ENCODE assay signal across 13 cellular contexts in the genomic region with DNA sequence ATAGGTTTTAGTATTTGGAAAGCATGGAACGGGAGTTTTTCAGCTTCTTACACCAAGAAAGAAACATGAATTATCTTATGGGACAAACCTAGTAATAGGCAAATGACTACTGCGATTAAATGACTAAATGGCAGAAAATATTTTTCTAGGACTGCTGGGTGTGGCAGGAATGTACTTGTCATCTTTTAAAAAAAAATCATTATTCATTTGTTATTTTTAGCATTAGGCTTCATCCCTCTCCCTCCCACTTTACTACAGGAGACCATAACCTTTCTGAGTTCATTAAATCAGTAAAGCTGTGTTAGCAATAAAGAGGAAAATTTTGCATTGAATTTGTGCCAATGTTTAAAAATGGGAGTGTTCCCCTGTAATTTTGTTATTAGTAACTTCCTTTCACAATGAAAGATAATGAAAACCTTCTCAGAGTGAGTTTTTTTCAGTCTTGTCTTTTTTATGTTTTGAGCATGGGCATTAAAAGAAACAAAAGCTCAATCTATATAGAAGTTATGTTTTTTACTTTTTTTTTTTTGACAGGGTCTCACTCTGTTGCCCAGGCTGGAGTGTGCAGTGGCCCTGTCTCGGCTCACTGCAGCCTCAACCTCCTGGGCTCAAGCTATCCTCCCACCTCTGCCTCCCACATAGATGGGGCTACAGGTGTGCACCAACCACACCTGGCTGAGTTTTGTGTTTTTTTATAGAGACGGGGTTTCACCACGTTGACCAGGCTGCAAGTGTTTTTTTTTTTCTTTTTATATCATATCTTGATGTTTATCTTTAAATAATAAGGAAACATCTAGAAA.
DNase-seq lines count a peak whose midpoint lies in the region; ATAC-seq and TF ChIP-seq lines count a peak whose summit lies in the region.
"Had no signal": no experiment of that assay in that cellular context is flagged by ENCODE, and none has a peak within 500 bp of the region (broad histone marks: within the 10 kb centered on the region; RNA-seq: fewer than 3 reads in every experiment).

No MANE protein-coding gene starts in this region.

- H3K9me3 ChIP-seq in ascending aorta, result no peaks in the 10 kb centered on the region
- H3K9me3 ChIP-seq: BLaER1 had no signal

- H3K4me3 Mint-ChIP-seq in activated naive CD4-positive, alpha-beta T cell treated with anti-CD3 and anti-CD28 coated beads, Interleukin-2, amount 50 U/mL, for 24 hours, result peak overlapping the region; percentile 55
- H3K4me3 Mint-ChIP-seq in activated naive CD4-positive, alpha-beta T cell treated with anti-CD3 and anti-CD28 coated beads, Interleukin-2, amount 10 ng/mL, durations not matched to agents 7 days and 5 days, result no peak overlapping the region
- H3K4me3 Mint-ChIP-seq in stimulated activated naive B cell treated with anti-CD40 and anti-IgM and Interleukin-4, amounts not matched to agents 10 μg/mL and 1 μg/mL and 100 μg/mL, for 72 hours, result no peak overlapping the region
- H3K4me3 Mint-ChIP-seq: activated CD8-positive, alpha-beta memory T cell treated with anti-CD3 and anti-CD28 coated beads, Interleukin-2, amount 10 ng/mL, durations not matched to agents 7 days and 5 days; dendritic cell treated with granulocyte-macrophage colony-stimulating factor and Interleukin-4, amounts not matched to agents 40 ng/mL and 50 ng/mL, for 4 days had no signal

- H3K27me3 Mint-ChIP-seq in activated naive CD4-positive, alpha-beta T cell treated with anti-CD3 and anti-CD28 coated beads, Interleukin-2, amount 50 U/mL, for 24 hours, result no peaks in the 10 kb centered on the region
- H3K27me3 Mint-ChIP-seq in activated naive CD4-positive, alpha-beta T cell treated with anti-CD3 and anti-CD28 coated beads, Interleukin-2, amount 10 ng/mL, durations not matched to agents 7 days and 5 days, result no peaks in the 10 kb centered on the region
- H3K27me3 Mint-ChIP-seq in stimulated activated naive B cell treated with anti-CD40 and anti-IgM and Interleukin-4, amounts not matched to agents 10 μg/mL and 1 μg/mL and 100 μg/mL, for 72 hours, result peaks cover 0 to 8% of the 10 kb centered on the region in 2 donors
- H3K27me3 Mint-ChIP-seq: activated CD8-positive, alpha-beta memory T cell treated with anti-CD3 and anti-CD28 coated beads, Interleukin-2, amount 10 ng/mL, durations not matched to agents 7 days and 5 days had no signal

- H3K36me3 Mint-ChIP-seq in activated naive CD4-positive, alpha-beta T cell treated with anti-CD3 and anti-CD28 coated beads, Interleukin-2, amount 50 U/mL, for 24 hours, result no peaks in the 10 kb centered on the region
- peaks cover 11% of the 10 kb centered on the region for H3K36me3 Mint-ChIP-seq in activated naive CD4-positive, alpha-beta T cell treated with anti-CD3 and anti-CD28 coated beads, Interleukin-2, amount 10 ng/mL, durations not matched to agents 7 days and 5 days
- peaks cover 0 to 3% of the 10 kb centered on the region in 2 donors for H3K36me3 Mint-ChIP-seq in stimulated activated naive B cell treated with anti-CD40 and anti-IgM and Interleukin-4, amounts not matched to agents 10 μg/mL and 1 μg/mL and 100 μg/mL, for 72 hours

- no peaks in the 10 kb centered on the region for H3K36me3 ChIP-seq in ascending aorta
- H3K36me3 ChIP-seq: BLaER1 had no signal

- peaks cover 63% of the 10 kb centered on the region for H3K4me1 Mint-ChIP-seq in activated naive CD4-positive, alpha-beta T cell treated with anti-CD3 and anti-CD28 coated beads, Interleukin-2, amount 50 U/mL, for 24 hours
- H3K4me1 Mint-ChIP-seq in activated naive CD4-positive, alpha-beta T cell treated with anti-CD3 and anti-CD28 coated beads, Interleukin-2, amount 10 ng/mL, durations not matched to agents 7 days and 5 days, result peaks cover 59% of the 10 kb centered on the region
- peaks cover 18% of the 10 kb centered on the region in 2 donors for H3K4me1 Mint-ChIP-seq in stimulated activated naive B cell treated with anti-CD40 and anti-IgM and Interleukin-4, amounts not matched to agents 10 μg/mL and 1 μg/mL and 100 μg/mL, for 72 hours

- no peak for TF ChIP-seq CTCF in ascending aorta (IDR thresholded peaks at IDR 0.05)

- peak overlapping the region; percentile 94 for H3K27ac Mint-ChIP-seq in activated naive CD4-positive, alpha-beta T cell treated with anti-CD3 and anti-CD28 coated beads, Interleukin-2, amount 50 U/mL, for 24 hours
- no peak overlapping the region for H3K27ac Mint-ChIP-seq in activated naive CD4-positive, alpha-beta T cell treated with anti-CD3 and anti-CD28 coated beads, Interleukin-2, amount 10 ng/mL, durations not matched to agents 7 days and 5 days
- H3K27ac Mint-ChIP-seq in stimulated activated naive B cell treated with anti-CD40 and anti-IgM and Interleukin-4, amounts not matched to agents 10 μg/mL and 1 μg/mL and 100 μg/mL, for 72 hours, result no peak overlapping the region
- H3K27ac Mint-ChIP-seq: activated CD8-positive, alpha-beta memory T cell treated with anti-CD3 and anti-CD28 coated beads, Interleukin-2, amount 10 ng/mL, durations not matched to agents 7 days and 5 days had no signal

- intact Hi-C loops in ascending aorta (cut with DNase I), result no loop called here

- peaks cover 0 to 14% of the 10 kb centered on the region in 2 donors for H3K4me1 ChIP-seq in ascending aorta

- H3K27me3 ChIP-seq in ascending aorta, result no peaks in the 10 kb centered on the region
- H3K27me3 ChIP-seq: BLaER1 had no signal

- H3K9me3 Mint-ChIP-seq in activated naive CD4-positive, alpha-beta T cell treated with anti-CD3 and anti-CD28 coated beads, Interleukin-2, amount 50 U/mL, for 24 hours, result peaks cover 5% of the 10 kb centered on the region
- H3K9me3 Mint-ChIP-seq in activated naive CD4-positive, alpha-beta T cell treated with anti-CD3 and anti-CD28 coated beads, Interleukin-2, amount 10 ng/mL, durations not matched to agents 7 days and 5 days, result peaks cover 13% of the 10 kb centered on the region
- H3K9me3 Mint-ChIP-seq in stimulated activated naive B cell treated with anti-CD40 and anti-IgM and Interleukin-4, amounts not matched to agents 10 μg/mL and 1 μg/mL and 100 μg/mL, for 72 hours, result peaks cover 3 to 5% of the 10 kb centered on the region in 2 donors

- CTCF ChIA-PET in activated naive CD4-positive, alpha-beta T cell treated with anti-CD3 and anti-CD28 coated beads, Interleukin-2, amount 10 ng/mL, durations not matched to agents 7 days and 5 days (lab: Charles Lee), result no interaction called here

- H3K4me3 ChIP-seq in ascending aorta, result no peak overlapping the region
- H3K4me3 ChIP-seq: BLaER1 had no signal

- peak overlapping the region in 1 of 2 donors; percentile 31 for H3K27ac ChIP-seq in ascending aorta
- H3K27ac ChIP-seq: BLaER1 had no signal

- ATAC-seq in stimulated activated naive B cell treated with anti-CD40 and anti-IgM and Interleukin-4, amounts not matched to agents 10 μg/mL and 1 μg/mL and 100 μg/mL, for 72 hours (replicated peaks), result peak; percentile 28 to 47
- ATAC-seq: activated CD8-positive, alpha-beta memory T cell treated with anti-CD3 and anti-CD28 coated beads, Interleukin-2, amount 10 ng/mL, durations not matched to agents 7 days and 5 days had no signal

- DNase-seq in activated naive CD4-positive, alpha-beta T cell treated with anti-CD3 and anti-CD28 coated beads, Interleukin-2, amount 10 ng/mL, durations not matched to agents 7 days and 5 days, result no peak
- peak; percentile 45 for DNase-seq in HT1080 (ENCODE audit: low read depth)
- peak; percentile 33 for DNase-seq in dermis blood vessel endothelial cell
- DNase-seq in stimulated activated naive B cell treated with anti-CD40 and anti-IgM and Interleukin-4, amounts not matched to agents 10 μg/mL and 1 μg/mL and 100 μg/mL, for 72 hours, result no peak
- no peak for DNase-seq in DMS 273 (lab: John Stamatoyannopoulos, UW; ENCODE audit: unreplicated experiment)
- DNase-seq in NCI-H510A treated with DMSO at 0.1 percent for 48 hours (lab: John Stamatoyannopoulos, UW), result no peak
- DNase-seq in ascending aorta (ENCODE audit: low spot score in 2 of 2), result no peak
- DNase-seq: activated CD8-positive, alpha-beta memory T cell treated with anti-CD3 and anti-CD28 coated beads, Interleukin-2, amount 10 ng/mL, durations not matched to agents 7 days and 5 days; NCI-H1417 treated with DMSO at 0.1 percent for 48 hours; SHP77 treated with DMSO at 0.1 percent for 48 hours had no signal

Comparison
In these comparisons a context has a peak if more than half of its experiments do, and no peak if none do; other contexts are left out.
1. DNase-seq: peak in HT1080 (single experiment) and dermis blood vessel endothelial cell (single experiment); none in activated naive CD4-positive, alpha-beta T cell treated with anti-CD3 and anti-CD28 coated beads, Interleukin-2, amount 10 ng/mL, durations not matched to agents 7 days and 5 days (single experiment), stimulated activated naive B cell treated with anti-CD40 and anti-IgM and Interleukin-4, amounts not matched to agents 10 μg/mL and 1 μg/mL and 100 μg/mL, for 72 hours (single experiment), DMS 273 (single experiment), NCI-H510A treated with DMSO at 0.1 percent for 48 hours (single experiment) and ascending aorta (0 of 2).